In genomic region chr5:41924526-41924871, GRCh38 we compare ENCODE assay signal across 8 cellular contexts. TPM values are rescaled to one million over a fixed set of nuclear protein-coding genes. Genes with fewer than 3 reads are reported as not detected.
DNase-seq lines count a peak whose midpoint lies in the region; TF ChIP-seq lines count a peak whose summit lies in the region.

No MANE protein-coding gene starts in this region.

- peaks cover 5 to 32% (median 11%) of the 10 kb centered on the region in 3 donors for H3K4me1 ChIP-seq in esophagus squamous epithelium
- H3K4me1 ChIP-seq in sigmoid colon, result peaks cover 0 to 14% (median 6%) of the 10 kb centered on the region in 4 donors

- TF ChIP-seq CTCF in GM06990 (IDR thresholded peaks at IDR 0.05; ENCODE audit: insufficient read depth, low read length, poor library complexity, severe bottlenecking) (no peak), esophagus squamous epithelium (IDR thresholded peaks at IDR 0.05) (no peak), sigmoid colon (IDR thresholded peaks at IDR 0.05) (no peak)

- H3K36me3 ChIP-seq in GM06990 (ENCODE audit: control insufficient read depth, insufficient read depth, low read length) (no peaks in the 10 kb centered on the region; the same call in 1 of the 2 replicates), SK-N-MC (ENCODE audit: insufficient read depth, low read length) (peaks cover 24% of the 10 kb centered on the region), esophagus squamous epithelium (peaks cover 0 to 16% (median 1%) of the 10 kb centered on the region in 3 donors), sigmoid colon (peaks cover 0 to 25% (median 5%) of the 10 kb centered on the region in 4 donors)

- intact Hi-C loops in esophagus squamous epithelium (cut with DNase I), result loop anchor here (10.0 kb wide), 1 partner anchor 60 kb away; no protein-coding TSS in a partner anchor
- intact Hi-C loops in sigmoid colon (cut with DNase I), result loop anchor here (2.0 to 10.0 kb wide), 3 partner anchors 54 to 1090 kb away; partner anchors contain the start of genes OXCT1 and RPL37

- H3K9me3 ChIP-seq in SK-N-MC (ENCODE audit: low read depth, low read length) (no peaks in the 10 kb centered on the region), esophagus squamous epithelium (no peaks in the 10 kb centered on the region), sigmoid colon (no peaks in the 10 kb centered on the region)

- TF ChIP-seq EP300 in sigmoid colon (IDR thresholded peaks at IDR 0.05), result no peak

- TF ChIP-seq POLR2A in esophagus squamous epithelium (IDR thresholded peaks at IDR 0.05), result no peak
- no peak for TF ChIP-seq POLR2A in sigmoid colon (IDR thresholded peaks at IDR 0.05)

- DNase-seq in GM06990 (ENCODE audit: extremely low read depth, insufficient read length) (no peak), SK-N-MC (ENCODE audit: low read depth, low spot score) (no peak), esophagus squamous epithelium (lab: John Stamatoyannopoulos, UW) (no peak), sigmoid colon (no peak), NCI-H446 (lab: John Stamatoyannopoulos, UW) (no peak), AML-193 (lab: John Stamatoyannopoulos, UW) (no peak), retina (no peak), C1 segment of cervical spinal cord (lab: John Stamatoyannopoulos, UW) (no peak)

- 58 to 64% methylated on average over 4 of the region's 4 CpGs for WGBS in esophagus squamous epithelium, 2 donors
- 65 to 76% methylated on average over 4 of the region's 4 CpGs for WGBS in sigmoid colon, 2 donors

- H3K9ac ChIP-seq in SK-N-MC (ENCODE audit: insufficient read length), result peak overlapping the region; percentile 84

- H3K4me3 ChIP-seq in GM06990 (replicated peaks; ENCODE audit: low read depth, low read length), result peak overlapping the region; percentile 72
- H3K4me3 ChIP-seq in SK-N-MC, result peak overlapping the region; percentile 75
- peak overlapping the region; percentile 62 to 88 (median 72) for H3K4me3 ChIP-seq in esophagus squamous epithelium
- H3K4me3 ChIP-seq in sigmoid colon, result peak overlapping the region; percentile 61 to 85 (median 75)

- H3K27me3 ChIP-seq in GM06990 (replicated peaks; ENCODE audit: control insufficient read depth, insufficient read depth, low read length) (no peaks in the 10 kb centered on the region), esophagus squamous epithelium (no peaks in the 10 kb centered on the region), sigmoid colon (no peaks in the 10 kb centered on the region)

- H3K27ac ChIP-seq in SK-N-MC, result peak overlapping the region; percentile 60
- H3K27ac ChIP-seq in esophagus squamous epithelium, result peak overlapping the region; percentile 92 to 96 (median 94)
- H3K27ac ChIP-seq in sigmoid colon, result peak overlapping the region; percentile 87 to 98 (median 92)

RNA-seq across cellular contexts. Expression of gene FBXO4, which starts 0.6 kb away (rescaled TPM):
- total RNA-seq in esophagus squamous epithelium (10 to 100 TPM in 1 of 4 donors, 1 to 10 TPM in 3; 2.4 to 10.9 (median 7.4) TPM), sigmoid colon (10 to 100 TPM in 2 of 4 donors, 1 to 10 TPM in 2; 8.3 to 12.3 (median 10.4) TPM)
- 1 to 10 TPM; 5.5 to 8.5 (median 6.6) TPM for polyA plus RNA-seq in sigmoid colon

RNA-seq across cellular contexts. Expression of gene RIMOC1, which starts 20.4 kb away (rescaled TPM):
- total RNA-seq in esophagus squamous epithelium (10 to 100 TPM; 11.9 to 16.4 (median 14.2) TPM), sigmoid colon (10 to 100 TPM; 14.9 to 19.3 (median 17.9) TPM)
- polyA plus RNA-seq in sigmoid colon, result 10 to 100 TPM in 1 of 3 donors, 1 to 10 TPM in 2; 5.4 to 10.2 (median 8.1) TPM

RNA-seq across cellular contexts. Expression of gene OXCT1, which starts 54.3 kb away (rescaled TPM):
- total RNA-seq in esophagus squamous epithelium, result 10 to 100 TPM; 20.3 to 27.3 (median 23.4) TPM
- total RNA-seq in sigmoid colon, result 10 to 100 TPM; 24.2 to 35.0 (median 33.2) TPM
- polyA plus RNA-seq in sigmoid colon, result 10 to 100 TPM in 2 of 3 donors, 1 to 10 TPM in 1; 6.6 to 26.1 (median 10.9) TPM
